16 cellular contexts compared by ENCODE assay signal in the genomic region with DNA sequence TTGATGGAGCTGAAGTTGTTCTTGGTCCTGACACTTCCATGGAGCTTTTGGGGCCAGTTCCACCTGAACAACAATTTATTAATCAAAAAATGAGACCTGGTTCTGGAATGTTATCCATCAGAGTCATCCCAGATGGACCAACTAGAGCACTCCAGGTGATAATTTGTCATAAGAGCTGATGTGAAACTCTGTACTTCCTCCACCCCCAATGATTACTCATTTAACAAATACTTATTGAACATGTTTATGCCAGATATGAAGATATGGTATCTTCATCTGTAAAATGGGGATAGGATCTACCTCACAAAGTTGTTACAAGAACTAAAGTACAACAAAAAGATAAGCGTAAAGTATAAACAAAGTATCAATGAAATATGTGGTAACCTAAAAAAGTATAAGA.
DNase-seq lines count a peak whose midpoint lies in the region; TF ChIP-seq lines count a peak whose summit lies in the region.
"Had no signal": no experiment of that assay in that cellular context is flagged by ENCODE, and none has a peak within 500 bp of the region (broad histone marks: within the 10 kb centered on the region; RNA-seq: fewer than 3 reads in every experiment).

No MANE protein-coding gene starts in this region.

- BruUV-seq in mammary epithelial cell (replicated peaks; lab: Mats Ljungman, UMichigan), result no TSS peak

- H3K4me1 Mint-ChIP-seq in activated naive CD8-positive, alpha-beta T cell treated with anti-CD3 and anti-CD28 coated beads for 36 hours, result peaks cover 41% of the 10 kb centered on the region

- no peak overlapping the region for H3K9ac ChIP-seq in mammary epithelial cell (ENCODE audit: insufficient read depth, low read length)

- H3K9me2 ChIP-seq in hepatocyte (replicated peaks; ENCODE audit: insufficient read depth), result no peaks in the 10 kb centered on the region

- H3K4me3 ChIP-seq in mammary epithelial cell (replicated peaks in 1 of 3; ENCODE audit: insufficient read depth in 1 of 3, low read depth in 2 of 3, low read length in 3 of 3), result no peak overlapping the region
- H3K4me3 ChIP-seq in breast epithelium, result no peak overlapping the region
- no peak overlapping the region for H3K4me3 ChIP-seq in hepatocyte
- no peak overlapping the region for H3K4me3 ChIP-seq in urinary bladder (ENCODE audit: low read depth, low read length)

- H3K4me1 ChIP-seq in mammary epithelial cell (ENCODE audit: insufficient read depth, low read length) (peaks cover 33% of the 10 kb centered on the region), breast epithelium (peaks cover 0 to 7% of the 10 kb centered on the region in 2 donors), hepatocyte (ENCODE audit: insufficient read depth) (peaks cover 24% of the 10 kb centered on the region), urinary bladder (ENCODE audit: insufficient read depth) (no peaks in the 10 kb centered on the region)

- in situ Hi-C loops in mammary epithelial cell (cut with MboI; ENCODE audit: low sequenced_read_pairs in 2 of 2), result no loop called here

- CTCF ChIA-PET in mammary epithelial cell (lab: Charles Lee; ENCODE audit: low non-redundant PET), result no interaction called here

- H3K27ac ChIP-seq in mammary epithelial cell (ENCODE audit: insufficient read depth, low read depth, low read length) (peak overlapping the region; percentile 57), breast epithelium (no peak overlapping the region), hepatocyte (peak overlapping the region; percentile 90), urinary bladder (ENCODE audit: low read depth) (peak overlapping the region; percentile 18)

- H4K20me1 ChIP-seq in mammary epithelial cell (ENCODE audit: insufficient read depth, low read length) (no peaks in the 10 kb centered on the region), hepatocyte (ENCODE audit: insufficient read depth, poor library complexity, severe bottlenecking) (no peaks in the 10 kb centered on the region)

- peaks cover 22% of the 10 kb centered on the region for H3K36me3 ChIP-seq in mammary epithelial cell (ENCODE audit: insufficient read depth, low read length)
- H3K36me3 ChIP-seq in breast epithelium, result peaks cover 7% of the 10 kb centered on the region
- H3K36me3 ChIP-seq in hepatocyte (replicated peaks; ENCODE audit: insufficient read depth, low read depth), result peaks cover 3% of the 10 kb centered on the region
- no peaks in the 10 kb centered on the region for H3K36me3 ChIP-seq in urinary bladder (ENCODE audit: insufficient read depth)

- 95% methylated on average over 1 of the region's 1 CpG for WGBS in mammary epithelial cell (ENCODE audit: low coverage, missing lambda C conversion rate)
- WGBS in hepatocyte (ENCODE audit: low lambda C conversion rate, missing lambda C conversion rate), result 97% methylated on average over 1 of the region's 1 CpG
- WGBS in urinary bladder, result 88% methylated on average over 1 of the region's 1 CpG

- peak overlapping the region; percentile 57 for H3K27ac Mint-ChIP-seq in activated naive CD8-positive, alpha-beta T cell treated with anti-CD3 and anti-CD28 coated beads for 36 hours
- H3K27ac Mint-ChIP-seq: HFFc6 had no signal

- intact Hi-C loops in mammary epithelial cell (cut with micrococcal nuclease), result loop anchor here (1.0 kb wide), 1 partner anchor 237 kb away; no protein-coding TSS in a partner anchor
- intact Hi-C loops in breast epithelium (cut with DNase I; ENCODE audit: low total_unique reads), result no loop called here

- H3K4me2 ChIP-seq in mammary epithelial cell (ENCODE audit: insufficient read depth, low read depth, low read length), result peak overlapping the region; percentile 6
- no peak overlapping the region for H3K4me2 ChIP-seq in hepatocyte

- no peak overlapping the region for H3K4me3 Mint-ChIP-seq in activated naive CD8-positive, alpha-beta T cell treated with anti-CD3 and anti-CD28 coated beads for 36 hours
- H3K4me3 Mint-ChIP-seq: CD8-positive, alpha-beta T cell; HFFc6 had no signal

- H3K9me3 ChIP-seq in mammary epithelial cell (replicated peaks; ENCODE audit: insufficient read depth, low read length) (peaks cover 14% of the 10 kb centered on the region), breast epithelium (peaks cover 0 to 8% of the 10 kb centered on the region in 2 donors), hepatocyte (ENCODE audit: low read depth) (peaks cover 14% of the 10 kb centered on the region)

- dilution Hi-C loops in mammary epithelial cell (cut with HindIII; ENCODE audit: low sequenced_read_pairs), result loop anchor here (10.0 kb wide), 1 partner anchor 252 kb away; no protein-coding TSS in a partner anchor

- TF ChIP-seq POLR2A in breast epithelium (IDR thresholded peaks at IDR 0.05), result no peak

- TF ChIP-seq CTCF in mammary epithelial cell (conservative IDR thresholded peaks at IDR 0.05 in 1 of 2, IDR thresholded peaks at IDR 0.05 in 1 of 2; ENCODE audit: extremely low read depth in 1 of 2, insufficient read depth in 1 of 2, low read depth in 1 of 2, low read length in 2 of 2) (no peak), breast epithelium (IDR thresholded peaks at IDR 0.05) (no peak), hepatocyte (IDR thresholded peaks at IDR 0.05; ENCODE audit: poor library complexity) (no peak)

- peaks cover 71% of the 10 kb centered on the region for H3K36me3 Mint-ChIP-seq in activated naive CD8-positive, alpha-beta T cell treated with anti-CD3 and anti-CD28 coated beads for 36 hours

- no peaks in the 10 kb centered on the region for H3K79me2 ChIP-seq in mammary epithelial cell (ENCODE audit: insufficient read depth, low read length)
- H3K79me2 ChIP-seq in hepatocyte, result no peaks in the 10 kb centered on the region

- H3K27me3 ChIP-seq in mammary epithelial cell (ENCODE audit: insufficient read depth, low read length) (no peaks in the 10 kb centered on the region), breast epithelium (no peaks in the 10 kb centered on the region), hepatocyte (no peaks in the 10 kb centered on the region)

- H3K9me3 Mint-ChIP-seq in activated naive CD8-positive, alpha-beta T cell treated with anti-CD3 and anti-CD28 coated beads for 36 hours, result peaks cover 21% of the 10 kb centered on the region

- H2AFZ ChIP-seq in mammary epithelial cell (ENCODE audit: low read depth, low read length), result no peak overlapping the region
- H2AFZ ChIP-seq in hepatocyte, result no peak overlapping the region

- DNase-seq in mammary epithelial cell (peak; percentile 71), breast epithelium (ENCODE audit: low spot score in 2 of 2) (no peak), hepatocyte (ENCODE audit: low spot score) (no peak), Kasumi-1 (lab: John Stamatoyannopoulos, UW) (no peak), NCI-H748 (lab: John Stamatoyannopoulos, UW; ENCODE audit: unreplicated experiment) (no peak)
- DNase-seq in activated naive CD8-positive, alpha-beta T cell treated with anti-CD3 and anti-CD28 coated beads for 36 hours, result no peak
- no peak for DNase-seq in NK-92 treated with Interleukin-12 subunit alpha and Interleukin-12 subunit beta, amount 100 ng/mL, for 24 hours (lab: John Stamatoyannopoulos, UW)
- DNase-seq: AML-193; CD8-positive, alpha-beta T cell; HFFc6; IMR-90; NCI-H1417; NCI-H2029 treated with DMSO at 0.1 percent for 48 hours; NCI-H510A; SHP77 treated with DMSO at 0.1 percent for 48 hours had no signal

- H3K27me3 Mint-ChIP-seq in activated naive CD8-positive, alpha-beta T cell treated with anti-CD3 and anti-CD28 coated beads for 36 hours, result no peaks in the 10 kb centered on the region

Comparison
In these comparisons a context has a peak if more than half of its experiments do, and no peak if none do; other contexts are left out.
1. H3K27ac ChIP-seq: peak in mammary epithelial cell (single experiment), hepatocyte (single experiment) and urinary bladder (single experiment); none in breast epithelium (0 of 2).